Comparison of ENCODE assay signal across 8 cellular contexts in genomic region chr3:115658032-115658336, GRCh38. TPM values are rescaled to one million over a fixed set of nuclear protein-coding genes. Genes with fewer than 3 reads are reported as not detected.
DNase-seq lines count a peak whose midpoint lies in the region; ATAC-seq and TF ChIP-seq lines count a peak whose summit lies in the region.

No MANE protein-coding gene starts in this region.

- H3K36me3 Mint-ChIP-seq in memory B cell = no peaks in the 10 kb centered on the region

- WGBS in heart left ventricle, 4 donors = 4 to 9% (median 5%) methylated on average over 3 of the region's 3 CpGs
- WGBS in body of pancreas, 2 donors = 20 to 25% methylated on average over 3 of the region's 3 CpGs
- WGBS in urinary bladder = 4% methylated on average over 3 of the region's 3 CpGs

- no peak for TF ChIP-seq POLR2A in heart left ventricle (IDR thresholded peaks at IDR 0.05)
- TF ChIP-seq POLR2A in body of pancreas (IDR thresholded peaks at IDR 0.05) = no peak

- no peaks in the 10 kb centered on the region for H3K9me3 Mint-ChIP-seq in memory B cell

- peak overlapping the region; percentile 99 for H3K27ac Mint-ChIP-seq in memory B cell

- H3K4me3 Mint-ChIP-seq in memory B cell = peak overlapping the region; percentile 97

- H3K36me3 ChIP-seq in heart left ventricle (no peaks in the 10 kb centered on the region), body of pancreas (replicated peaks in 1 of 2; ENCODE audit: insufficient read depth in 1 of 2, low read depth in 2 of 2) (no peaks in the 10 kb centered on the region), urinary bladder (ENCODE audit: insufficient read depth) (no peaks in the 10 kb centered on the region)

- H3K4me1 Mint-ChIP-seq in memory B cell = peaks cover 27% of the 10 kb centered on the region

- no peak for DNase-seq in heart left ventricle
- DNase-seq in Right ventricle myocardium inferior (ENCODE audit: missing footprints) = no peak
- no peak for DNase-seq in body of pancreas
- DNase-seq in memory B cell (ENCODE audit: low spot score in 2 of 2) = no peak
- DNase-seq in dermis blood vessel endothelial cell = no peak

- H3K4me1 ChIP-seq in heart left ventricle (peaks cover 0 to 33% (median 21%) of the 10 kb centered on the region in 12 donors), body of pancreas (peaks cover 11% of the 10 kb centered on the region), urinary bladder (ENCODE audit: insufficient read depth) (no peaks in the 10 kb centered on the region)

- intact Hi-C loops in heart left ventricle (cut with DNase I) (loop anchor here in 2 of 10 donors (2.0 to 10.0 kb wide), 2 partner anchors 35 to 127 kb away; no protein-coding TSS in a partner anchor), Right ventricle myocardium inferior (cut with DNase I) (no loop called here), body of pancreas (cut with DNase I) (no loop called here)

- ATAC-seq in heart left ventricle = no peak
- ATAC-seq in Right ventricle myocardium inferior = no peak
- no peak for ATAC-seq in body of pancreas
- ATAC-seq in memory B cell (ENCODE audit: low read depth) = peak; percentile 2
- no peak for ATAC-seq in GM18873 (IDR thresholded peaks at IDR 0.05; ENCODE audit: low FRiP score, unreplicated experiment)
- no peak for ATAC-seq in HG02623 (IDR thresholded peaks at IDR 0.05; ENCODE audit: unreplicated experiment)

- no peaks in the 10 kb centered on the region for H3K27me3 Mint-ChIP-seq in memory B cell

- no peaks in the 10 kb centered on the region for H3K27me3 ChIP-seq in heart left ventricle
- no peaks in the 10 kb centered on the region for H3K27me3 ChIP-seq in body of pancreas

- H3K9me3 ChIP-seq in heart left ventricle (no peaks in the 10 kb centered on the region), body of pancreas (no peaks in the 10 kb centered on the region)

- TF ChIP-seq CTCF in heart left ventricle (IDR thresholded peaks at IDR 0.05) (no peak), body of pancreas (IDR thresholded peaks at IDR 0.05) (no peak)

- H3K4me3 ChIP-seq in heart left ventricle = peak overlapping the region in 11 of 12 donors; percentile 49 to 93 (median 84)
- peak overlapping the region in 1 of 2 donors; percentile 58 for H3K4me3 ChIP-seq in body of pancreas
- H3K4me3 ChIP-seq in urinary bladder (ENCODE audit: low read depth, low read length) = peak overlapping the region; percentile 64

- H3K27ac ChIP-seq in heart left ventricle (peak overlapping the region; percentile 90 to 100 (median 98)), body of pancreas (peak overlapping the region; percentile 21 to 88 (median 86)), urinary bladder (ENCODE audit: low read depth) (peak overlapping the region; percentile 88)

RNA-seq across cellular contexts. Expression of gene GAP43, which starts 34.7 kb away (rescaled TPM):
- 1 to 10 TPM in 5 of 9 donors, under 1 TPM in 3, not detected in 1; 0.56 to 4.7 (median 1.2) TPM for total RNA-seq in heart left ventricle
- polyA plus RNA-seq in heart left ventricle = 1 to 10 TPM in 1 of 2 donors, under 1 TPM in 1; 0.11 to 3.3 TPM
- 0.22 TPM for total RNA-seq in Right ventricle myocardium inferior
- under 1 TPM in 1 of 2 donors, not detected in 1; 0.26 TPM for total RNA-seq in body of pancreas
- total RNA-seq in urinary bladder = 9.7 TPM
- 5.6 TPM for polyA plus RNA-seq in urinary bladder
- not detected in 2 replicates for total RNA-seq in dermis blood vessel endothelial cell
